In the genomic region with DNA sequence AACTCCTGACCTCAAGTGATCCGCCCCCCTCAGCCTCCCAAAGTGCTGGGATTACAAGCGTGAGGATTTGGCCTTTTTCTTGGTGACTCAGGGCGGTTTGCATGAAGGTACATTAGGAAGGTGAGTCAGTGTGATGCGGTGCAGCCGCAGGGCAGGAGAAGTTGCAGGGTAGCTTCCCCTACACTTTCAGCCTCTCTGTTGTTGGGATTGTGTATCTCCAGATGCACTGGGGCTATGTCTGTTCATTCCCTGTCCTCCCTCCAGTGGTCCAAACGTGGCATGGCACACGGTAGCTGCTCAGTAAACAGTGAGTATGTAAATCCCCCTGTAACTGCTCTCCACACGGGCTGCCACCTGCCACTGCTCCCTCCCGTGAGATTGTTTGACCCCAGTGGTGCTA, we compare ENCODE assay signal across 11 cellular contexts.
DNase-seq lines count a peak whose midpoint lies in the region; ATAC-seq and TF ChIP-seq lines count a peak whose summit lies in the region.
"Had no signal": no experiment of that assay in that cellular context is flagged by ENCODE, and none has a peak within 500 bp of the region (broad histone marks: within the 10 kb centered on the region; RNA-seq: fewer than 3 reads in every experiment).

No MANE protein-coding gene starts in this region.

- CTCF ChIA-PET in AG04449 (lab: Yijun Ruan, JAX) (interaction anchor here (1.4 to 5.1 kb wide), 3 partner anchors 9 to 170 kb away, joined by 3 to 23 read pairs (median 20); no protein-coding TSS in a partner anchor), HEK293 (lab: Yijun Ruan, JAX) (interaction anchor here (1.3 to 3.4 kb wide), 2 partner anchors 9 to 51 kb away, joined by 4 to 25 read pairs; no protein-coding TSS in a partner anchor)

- no peak overlapping the region for H3K27ac ChIP-seq in HEK293 (ENCODE audit: extremely low read depth, low read depth, low read length)

- POLR2A ChIA-PET in AG04449 (lab: Yijun Ruan, JAX) (interaction anchor here (0.6 kb wide), 1 partner anchor 181 kb away, joined by 3 read pairs; no protein-coding TSS in a partner anchor), HEK293 (lab: Yijun Ruan, JAX) (interaction anchor here (0.6 kb wide), 1 partner anchor 32 kb away, joined by 7 read pairs; no protein-coding TSS in a partner anchor)

- no peak overlapping the region for H3K4me3 ChIP-seq in AG04449 (ENCODE audit: low read depth, low read length)
- no peak overlapping the region for H3K4me3 ChIP-seq in HEK293 (ENCODE audit: low read depth, low read length)
- H3K4me3 ChIP-seq in fibroblast of villous mesenchyme (ENCODE audit: low read depth, low read length), result no peak overlapping the region

- TF ChIP-seq CTCF in AG04449 (IDR thresholded peaks at IDR 0.05; ENCODE audit: insufficient read depth, low read length, missing control alignments), result peak; percentile 40
- 0 out of 2 replicates have a peak, but pooled peaks have one; percentile 32 for TF ChIP-seq CTCF in HEK293 (tag by site-specific recombination; IDR thresholded peaks at IDR 0.05)
- peak; percentile 34 for TF ChIP-seq CTCF in fibroblast of villous mesenchyme (IDR thresholded peaks at IDR 0.05; ENCODE audit: insufficient read depth, low read depth, low read length)

- no peaks in the 10 kb centered on the region for H3K9me3 ChIP-seq in HEK293 (ENCODE audit: control insufficient read depth, insufficient read depth, low read depth, low read length)

- H3K4me1 ChIP-seq in HEK293 (ENCODE audit: control insufficient read depth, insufficient read depth, low read length), result no peaks in the 10 kb centered on the region

- DNase-seq in AG04449 (ENCODE audit: low read depth, low spot score) (no peak), SHP77 (lab: John Stamatoyannopoulos, UW) (peak; percentile 59 to 68), fibroblast of villous mesenchyme (ENCODE audit: low read depth) (no peak), NCI-H2227 treated with DMSO at 0.1 percent for 48 hours (lab: John Stamatoyannopoulos, UW) (no peak), amygdala (lab: John Stamatoyannopoulos, UW) (no peak), SKM-1 (lab: John Stamatoyannopoulos, UW; ENCODE audit: unreplicated experiment) (no peak)
- DNase-seq: activated naive CD8-positive, alpha-beta T cell treated with anti-CD3 and anti-CD28 coated beads for 36 hours; CD8-positive, alpha-beta memory T cell; NCI-H2029 treated with DMSO at 0.1 percent for 48 hours had no signal

- H3K36me3 ChIP-seq in HEK293 (ENCODE audit: control insufficient read depth in 2 of 2, insufficient read depth in 1 of 2, low read length in 2 of 2), result peaks cover 0 to 35% of the 10 kb centered on the region in 2 experiments; a peak in 2 of 3 replicates

- ATAC-seq in HG03521 (IDR thresholded peaks at IDR 0.05; ENCODE audit: unreplicated experiment), result no peak

TF ChIP-seq in HEK293, 187 proteins besides CTCF, POLR2A, EP300 and RAD21:
- TF ChIP-seq ZNF664 (tag by site-specific recombination; IDR thresholded peaks at IDR 0.05), result peak; percentile 55; the same call in 1 of the 2 replicates
- no peak for TF ChIP-seq HOXA7 (CRISPR knock-in tag; IDR thresholded peaks at IDR 0.05; ENCODE audit: borderline replicate concordance)

Comparison
In these comparisons a context has a peak if more than half of its experiments do, and no peak if none do; other contexts are left out.
1. DNase-seq: peak in SHP77 (2 of 2); none in AG04449 (single experiment), fibroblast of villous mesenchyme (single experiment), NCI-H2227 treated with DMSO at 0.1 percent for 48 hours (single experiment), amygdala (0 of 56) and SKM-1 (single experiment).
2. Peak in every context shown above with its lines, with median percentiles within 50 percentile points of each other: CTCF ChIP-seq.